ENCODE assay signal across 7 cellular contexts in genomic region chr1:195076682-195077081, GRCh38.
"Had no signal": no experiment of that assay in that cellular context is flagged by ENCODE, and none has a peak within 500 bp of the region (broad histone marks: within the 10 kb centered on the region; RNA-seq: fewer than 3 reads in every experiment).

No MANE protein-coding gene starts in this region.

- FAIRE-seq: H1, H54 had no signal

- H3K4me2 ChIP-seq: GM23338 had no signal

- H3K4me3 ChIP-seq: GM23338 had no signal

- H3K27ac ChIP-seq: HL-60 had no signal

- ATAC-seq: GM23338 had no signal

- H2AFZ ChIP-seq: GM23338 had no signal

- DNase-seq: H9, HCEC 1CT, KG1 had no signal
